19 cellular contexts compared by ENCODE assay signal in genomic region chr6:137856138-137856898, GRCh38.
"Had no signal": no experiment of that assay in that cellular context is flagged by ENCODE, and none has a peak within 500 bp of the region (broad histone marks: within the 10 kb centered on the region; RNA-seq: fewer than 3 reads in every experiment).

No MANE protein-coding gene starts in this region.

- H3K9me3 Mint-ChIP-seq: immature natural killer cell; natural killer cell treated with Interleukin-12 subunit alpha and Interleukin-12 subunit beta and Interleukin-15 and Interleukin-18, amount 100 ng/mL, for 72 hours had no signal

- ATAC-seq: body of pancreas; natural killer cell treated with Interleukin-12 subunit alpha and Interleukin-12 subunit beta and Interleukin-15 and Interleukin-18, amount 100 ng/mL, for 72 hours had no signal

- H3K27ac Mint-ChIP-seq: activated naive CD8-positive, alpha-beta T cell treated with anti-CD3 and anti-CD28 coated beads for 36 hours had no signal

- H3K4me3 Mint-ChIP-seq: activated naive CD8-positive, alpha-beta T cell treated with anti-CD3 and anti-CD28 coated beads for 36 hours; immature natural killer cell; natural killer cell treated with Interleukin-12 subunit alpha and Interleukin-12 subunit beta and Interleukin-15 and Interleukin-18, amount 100 ng/mL, for 72 hours had no signal

- H3K4me1 Mint-ChIP-seq: immature natural killer cell had no signal

- DNase-seq: activated CD4-positive, alpha-beta T cell treated with anti-CD3 and anti-CD28 coated beads, Interleukin-2, amount 50 U/mL, for 48 hours; activated gamma-delta T cell; activated naive CD8-positive, alpha-beta T cell treated with anti-CD3 and anti-CD28 coated beads for 36 hours; activated T-cell treated with anti-CD3 and anti-CD28 coated beads, Interleukin-2, amount 50 U/mL, for 48 hours; amygdala; body of pancreas; caudate nucleus; foreskin fibroblast; immature natural killer cell; mesenchymal stem cell; posterior cingulate gyrus; stimulated activated CD4-positive, alpha-beta T cell treated with anti-CD3 and anti-CD28 coated beads, Interleukin-15, amount 100 ng/mL, for 24 hours; stimulated activated CD4-positive, alpha-beta T cell treated with anti-CD3 and anti-CD28 coated beads, Interleukin-4, amount 100 ng/mL, for 1 hour; stimulated activated naive CD4-positive, alpha-beta T cell treated with Interleukin-2 at 50 U/mL for 16 hours; substantia nigra; T-helper 9 cell; uterus; WERI-Rb-1 had no signal

- H3K27me3 Mint-ChIP-seq: activated naive CD8-positive, alpha-beta T cell treated with anti-CD3 and anti-CD28 coated beads for 36 hours; natural killer cell treated with Interleukin-12 subunit alpha and Interleukin-12 subunit beta and Interleukin-15 and Interleukin-18, amount 100 ng/mL, for 72 hours had no signal
